ENCODE assay signal across 27 cellular contexts in genomic region chr6:161338015-161338414, GRCh38.
"Had no signal": no experiment of that assay in that cellular context is flagged by ENCODE, and none has a peak within 500 bp of the region (broad histone marks: within the 10 kb centered on the region; RNA-seq: fewer than 3 reads in every experiment).

No MANE protein-coding gene starts in this region.

- H3K27ac ChIP-seq: neural progenitor cell, ovary, parathyroid adenoma, psoas muscle, skin epidermis, spleen, suprapubic skin, testis, tibial artery, transverse colon, upper lobe of right lung, uterus had no signal

- ATAC-seq: natural killer cell; psoas muscle; right cardiac atrium; sciatic nerve; stimulated activated naive CD8-positive, alpha-beta T cell treated with anti-CD3 and anti-CD28 coated beads, Interleukin-15, amount 100 ng/mL, for 72 hours; stimulated activated naive CD8-positive, alpha-beta T cell treated with anti-CD3 and anti-CD28 coated beads, Interleukin-15, Interleukin-2, amounts not matched to agents 100 U/mL and 50 U/mL, for 24 hours; upper lobe of right lung had no signal

- H2AFZ ChIP-seq: neural progenitor cell, parathyroid adenoma had no signal

- H3K9me3 ChIP-seq: ovary, psoas muscle, suprapubic skin, testis, tibial artery, transverse colon, upper lobe of right lung, uterus had no signal

- H3K27me3 ChIP-seq: neural progenitor cell, ovary, spleen, suprapubic skin, testis, tibial artery, transverse colon, upper lobe of right lung, uterus had no signal

- DNase-seq: natural killer cell; occipital lobe; ovary; posterior cingulate gyrus; psoas muscle; right cardiac atrium; spleen; stimulated activated CD4-positive, alpha-beta T cell treated with anti-CD3 and anti-CD28 coated beads, Interleukin-12 subunit alpha, Interleukin-12 subunit beta, amount 100 ng/mL, for 4 hours; stimulated activated CD4-positive, alpha-beta T cell treated with anti-CD3 and anti-CD28 coated beads, Interleukin-1b, Interleukin-23, amount 100 ng/mL, for 48 hours; stimulated activated CD4-positive, alpha-beta T cell treated with anti-CD3 and anti-CD28 coated beads, Interleukin-4, amount 100 ng/mL, for 1 hour; stimulated activated CD4-positive, alpha-beta T cell treated with anti-CD3 and anti-CD28 coated beads, Interleukin-4, amount 100 ng/mL, for 4 hours; stimulated activated CD8-positive, alpha-beta memory T cell treated with anti-CD3 and anti-CD28 coated beads, Interleukin-4, amount 100 ng/mL, for 48 hours; stimulated activated naive CD4-positive, alpha-beta T cell; stimulated activated naive CD8-positive, alpha-beta T cell treated with anti-CD3 and anti-CD28 coated beads, Interleukin-15, amount 100 ng/mL, for 72 hours; stimulated activated naive CD8-positive, alpha-beta T cell treated with anti-CD3 and anti-CD28 coated beads, Interleukin-15, Interleukin-2, amounts not matched to agents 100 U/mL and 50 U/mL, for 24 hours; substantia nigra; testis; tibial artery; transverse colon; upper lobe of right lung; uterus had no signal

- H3K9ac ChIP-seq: neural progenitor cell, parathyroid adenoma had no signal

- H3K4me3 ChIP-seq: neural progenitor cell, ovary, psoas muscle, skin epidermis, smooth muscle cell, spleen, suprapubic skin, testis, tibial artery, transverse colon, upper lobe of right lung, uterus had no signal

- H3K36me3 ChIP-seq: neural progenitor cell, ovary, spleen, suprapubic skin, tibial artery, transverse colon, upper lobe of right lung, uterus had no signal

- H3K4me2 ChIP-seq: neural progenitor cell, smooth muscle cell had no signal

- H3K4me1 ChIP-seq: neural progenitor cell, parathyroid adenoma, psoas muscle, spleen, suprapubic skin, tibial artery, transverse colon, upper lobe of right lung, uterus had no signal
